8 cellular contexts compared by ENCODE assay signal in genomic region chr14:61471297-61471980, GRCh38.
A peak's percentile ranks its signal among the peaks of the same experiment; 100 is the strongest.
DNase-seq lines count a peak whose midpoint lies in the region; ATAC-seq, FAIRE-seq and TF ChIP-seq lines count a peak whose summit lies in the region.

No MANE protein-coding gene starts in this region.

- DNase-seq in GM12864 (ENCODE audit: low read depth) (no peak), fibroblast of peridontal ligament (ENCODE audit: extremely low read depth) (peak; percentile 21), skeletal muscle cell (ENCODE audit: low read depth) (no peak), NCI-H82 (lab: John Stamatoyannopoulos, UW) (no peak), body of pancreas (no peak), GM19239 (ENCODE audit: insufficient read length, low spot score) (no peak)

- no peaks in the 10 kb centered on the region for H3K27me3 ChIP-seq in body of pancreas

- ATAC-seq in SK-N-SH treated with all-trans-retinoic acid at 6 μM for 48 hours (peak; percentile 8), body of pancreas (no peak), GM19035 (IDR thresholded peaks at IDR 0.05; ENCODE audit: unreplicated experiment) (no peak)

- H3K4me3 ChIP-seq in GM12864 (ENCODE audit: low read depth, low read length), result peak overlapping the region; percentile 39; the same call in 1 of the 2 replicates
- H3K4me3 ChIP-seq in skeletal muscle cell (ENCODE audit: low read depth, low read length), result peak overlapping the region; percentile 46
- no peak overlapping the region for H3K4me3 ChIP-seq in body of pancreas

- 73 to 75% methylated on average over 7 of the region's 7 CpGs for WGBS in body of pancreas, 2 donors

- FAIRE-seq in GM19239 (lab: Jason Lieb, UNC), result no peak

- TF ChIP-seq CTCF in GM12864 (IDR thresholded peaks at IDR 0.05; ENCODE audit: low read depth, low read length, missing control alignments), result no peak
- TF ChIP-seq CTCF in body of pancreas (IDR thresholded peaks at IDR 0.05), result no peak

- peak overlapping the region in 2 of 4 donors; percentile 36 to 64 for H3K27ac ChIP-seq in body of pancreas

- no peaks in the 10 kb centered on the region for H3K9me3 ChIP-seq in body of pancreas

- intact Hi-C loops in body of pancreas (cut with DNase I), result no loop called here

- H3K4me1 ChIP-seq in body of pancreas, result peaks cover 12% of the 10 kb centered on the region

- no peak for TF ChIP-seq POLR2A in body of pancreas (IDR thresholded peaks at IDR 0.05)

- no peaks in the 10 kb centered on the region for H3K36me3 ChIP-seq in body of pancreas (replicated peaks in 1 of 2; ENCODE audit: insufficient read depth in 1 of 2, low read depth in 2 of 2)

TF ChIP-seq in SK-N-SH treated with all-trans-retinoic acid at 6 μM for 48 hours, 23 proteins besides CTCF, POLR2A, EP300 and RAD21:
- no peak for TF ChIP-seq RARB (CRISPR knock-in tag; IDR thresholded peaks at IDR 0.05)
- TF ChIP-seq, protein P1, sequence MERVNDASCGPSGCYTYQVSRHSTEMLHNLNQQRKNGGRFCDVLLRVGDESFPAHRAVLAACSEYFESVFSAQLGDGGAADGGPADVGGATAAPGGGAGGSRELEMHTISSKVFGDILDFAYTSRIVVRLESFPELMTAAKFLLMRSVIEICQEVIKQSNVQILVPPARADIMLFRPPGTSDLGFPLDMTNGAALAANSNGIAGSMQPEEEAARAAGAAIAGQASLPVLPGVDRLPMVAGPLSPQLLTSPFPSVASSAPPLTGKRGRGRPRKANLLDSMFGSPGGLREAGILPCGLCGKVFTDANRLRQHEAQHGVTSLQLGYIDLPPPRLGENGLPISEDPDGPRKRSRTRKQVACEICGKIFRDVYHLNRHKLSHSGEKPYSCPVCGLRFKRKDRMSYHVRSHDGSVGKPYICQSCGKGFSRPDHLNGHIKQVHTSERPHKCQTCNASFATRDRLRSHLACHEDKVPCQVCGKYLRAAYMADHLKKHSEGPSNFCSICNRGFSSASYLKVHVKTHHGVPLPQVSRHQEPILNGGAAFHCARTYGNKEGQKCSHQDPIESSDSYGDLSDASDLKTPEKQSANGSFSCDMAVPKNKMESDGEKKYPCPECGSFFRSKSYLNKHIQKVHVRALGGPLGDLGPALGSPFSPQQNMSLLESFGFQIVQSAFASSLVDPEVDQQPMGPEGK (CRISPR knock-in tag; IDR thresholded peaks at IDR 0.05; ENCODE audit: borderline replicate concordance), result 0 out of 2 replicates have a peak, but pooled peaks have one; percentile 8

Comparison
In these comparisons a context has a peak if more than half of its experiments do, and no peak if none do; other contexts are left out.
1. H3K4me3 ChIP-seq: peak in GM12864 (single experiment) and skeletal muscle cell (single experiment); none in body of pancreas (0 of 2).